16 cellular contexts compared by ENCODE assay signal in genomic region chr18:36300211-36300610, GRCh38. TPM values are rescaled to one million over a fixed set of nuclear protein-coding genes. Genes with fewer than 3 reads are reported as not detected.
DNase-seq lines count a peak whose midpoint lies in the region; ATAC-seq, FAIRE-seq and TF ChIP-seq lines count a peak whose summit lies in the region.
"Had no signal": no experiment of that assay in that cellular context is flagged by ENCODE, and none has a peak within 500 bp of the region (broad histone marks: within the 10 kb centered on the region; RNA-seq: fewer than 3 reads in every experiment).

No MANE protein-coding gene starts in this region.

- DNase-seq in heart left ventricle (no peak), left ventricle myocardium superior (no peak), PC-3 (no peak), kidney (no peak), neural progenitor cell (ENCODE audit: low spot score) (no peak), DMS153 treated with DMSO at 0.1 percent for 48 hours (lab: John Stamatoyannopoulos, UW; ENCODE audit: unreplicated experiment) (no peak), NCI-H1930 (lab: John Stamatoyannopoulos, UW) (no peak)
- DNase-seq: 8988T; AML-193; Caco-2; CD8-positive, alpha-beta memory T cell; DMS53; GF-D8 had no signal

- TF ChIP-seq CTCF in heart left ventricle (IDR thresholded peaks at IDR 0.05): no peak
- no peak for TF ChIP-seq CTCF in PC-3 (conservative IDR thresholded peaks at IDR 0.05; ENCODE audit: low read depth, low read length)
- no peak for TF ChIP-seq CTCF in kidney (IDR thresholded peaks at IDR 0.05; ENCODE audit: borderline replicate concordance, extremely low read depth, insufficient read depth)
- no peak for TF ChIP-seq CTCF in neural progenitor cell (IDR thresholded peaks at IDR 0.05)

- H3K27ac Mint-ChIP-seq in neural progenitor cell: no peak overlapping the region
- H3K27ac Mint-ChIP-seq: CD8-positive, alpha-beta memory T cell had no signal

- H3K79me2 ChIP-seq in PC-3 (ENCODE audit: low read length) (peaks cover 73% of the 10 kb centered on the region), neural progenitor cell (ENCODE audit: low read depth) (peaks cover 76% of the 10 kb centered on the region)

- POLR2A ChIA-PET in PC-3 (lab: Charles Lee; ENCODE audit: unreplicated experiment): no interaction called here

- peaks cover 4% of the 10 kb centered on the region for H3K27me3 Mint-ChIP-seq in neural progenitor cell (ENCODE audit: insufficient read depth, low read depth)

- no peak for TF ChIP-seq POLR2A in heart left ventricle (IDR thresholded peaks at IDR 0.05)

- peak overlapping the region in 8 of 12 donors; percentile 5 to 94 (median 89) for H3K27ac ChIP-seq in heart left ventricle
- no peak overlapping the region for H3K27ac ChIP-seq in PC-3 (ENCODE audit: low read length)
- peak overlapping the region; percentile 48 to 61 for H3K27ac ChIP-seq in kidney (ENCODE audit: low read depth in 2 of 2, low read length in 2 of 2)
- no peak overlapping the region for H3K27ac ChIP-seq in neural progenitor cell
- H3K27ac ChIP-seq: BLaER1 had no signal

- no TSS peak for BruUV-seq in PC-3 (replicated peaks; lab: Mats Ljungman, UMichigan)

- peaks cover 11% of the 10 kb centered on the region for H3K36me3 Mint-ChIP-seq in neural progenitor cell
- H3K36me3 Mint-ChIP-seq: CD8-positive, alpha-beta memory T cell had no signal

- no peak for ATAC-seq in heart left ventricle
- no peak for ATAC-seq in left ventricle myocardium superior
- ATAC-seq in PC-3: no peak

- peaks cover 2% of the 10 kb centered on the region for H3K9me3 Mint-ChIP-seq in neural progenitor cell
- H3K9me3 Mint-ChIP-seq: CD8-positive, alpha-beta memory T cell had no signal

- H3K9me3 ChIP-seq in heart left ventricle (no peaks in the 10 kb centered on the region), PC-3 (ENCODE audit: low read length) (no peaks in the 10 kb centered on the region), kidney (ENCODE audit: control insufficient read depth in 1 of 2, low read length in 2 of 2) (no peaks in the 10 kb centered on the region), neural progenitor cell (ENCODE audit: low read depth) (no peaks in the 10 kb centered on the region)
- H3K9me3 ChIP-seq: BLaER1, Caco-2, HAP-1 had no signal

- WGBS in heart left ventricle, 4 donors: 46 to 61% (median 55%) methylated on average over 6 of the region's 6 CpGs

- H3F3A ChIP-seq in PC-3 (ENCODE audit: low read length, unreplicated experiment) (no peaks in the 10 kb centered on the region), neural progenitor cell (ENCODE audit: low read depth) (peaks cover 4% of the 10 kb centered on the region)

- H3K4me3 ChIP-seq in heart left ventricle (peak overlapping the region in 9 of 12 donors; percentile 8 to 92 (median 75)), PC-3 (ENCODE audit: low read length) (peak overlapping the region; percentile 71; the same call in 1 of the 2 replicates), kidney (ENCODE audit: low read length in 2 of 2) (peak overlapping the region in 1 of 2 donors; percentile 65), neural progenitor cell (no peak overlapping the region)
- H3K4me3 ChIP-seq: BLaER1, HAP-1 had no signal

- H3K4me1 ChIP-seq in heart left ventricle: peaks cover 0 to 52% (median 18%) of the 10 kb centered on the region in 12 donors
- peaks cover 16% of the 10 kb centered on the region; the same call in 1 of the 2 replicates for H3K4me1 ChIP-seq in PC-3 (ENCODE audit: insufficient read depth, low read length)
- H3K4me1 ChIP-seq in kidney (ENCODE audit: control insufficient read depth in 1 of 2, insufficient read depth in 1 of 2, low read depth in 1 of 2, low read length in 2 of 2): peaks cover 18 to 23% of the 10 kb centered on the region in 2 donors
- H3K4me1 ChIP-seq in neural progenitor cell: peaks cover 38% of the 10 kb centered on the region
- H3K4me1 ChIP-seq: Caco-2 had no signal

- H3K9ac ChIP-seq in PC-3 (ENCODE audit: low read length) (no peak overlapping the region), kidney (ENCODE audit: low read length in 2 of 2) (peak overlapping the region in 1 of 2 donors; percentile 48), neural progenitor cell (no peak overlapping the region)
- H3K9ac ChIP-seq: BLaER1 had no signal

- H4K20me1 ChIP-seq in PC-3 (ENCODE audit: low read length) (0 out of 2 replicates have a peak, but pooled peaks cover 9% of the 10 kb centered on the region), neural progenitor cell (ENCODE audit: low read depth) (peaks cover 66% of the 10 kb centered on the region)
- H4K20me1 ChIP-seq: BLaER1 had no signal

- H3K4me3 Mint-ChIP-seq in neural progenitor cell: no peak overlapping the region

- H3K4me2 ChIP-seq in PC-3 (ENCODE audit: low read length) (peak overlapping the region; percentile 75), neural progenitor cell (peak overlapping the region; percentile 96)
- H3K4me2 ChIP-seq: BLaER1 had no signal

- peaks cover 28% of the 10 kb centered on the region for H3K4me1 Mint-ChIP-seq in neural progenitor cell

- H3K36me3 ChIP-seq in heart left ventricle (no peaks in the 10 kb centered on the region), PC-3 (ENCODE audit: low read depth, low read length) (no peaks in the 10 kb centered on the region), kidney (ENCODE audit: control insufficient read depth in 1 of 2, insufficient read depth in 2 of 2, low read length in 2 of 2) (no peaks in the 10 kb centered on the region), neural progenitor cell (no peaks in the 10 kb centered on the region)
- H3K36me3 ChIP-seq: BLaER1, HAP-1 had no signal

- H3K9me2 ChIP-seq in PC-3 (replicated peaks; ENCODE audit: low read length): no peaks in the 10 kb centered on the region

- CTCF ChIA-PET in PC-3 (lab: Charles Lee): no interaction called here

- H3K27me3 ChIP-seq in heart left ventricle: peaks cover 0 to 62% (median 9%) of the 10 kb centered on the region in 9 donors
- no peaks in the 10 kb centered on the region for H3K27me3 ChIP-seq in PC-3 (ENCODE audit: low read length)
- H3K27me3 ChIP-seq in neural progenitor cell: peaks cover 11% of the 10 kb centered on the region

- H2AFZ ChIP-seq in PC-3 (ENCODE audit: low read length) (no peak overlapping the region), neural progenitor cell (replicated peaks) (no peak overlapping the region)

- intact Hi-C loops in heart left ventricle (cut with DNase I): loop anchor here in 3 of 10 donors (5.0 to 10.0 kb wide), 3 partner anchors 55 to 172 kb away; no protein-coding TSS in a partner anchor
- intact Hi-C loops in left ventricle myocardium superior (cut with micrococcal nuclease): loop anchor here (10.0 kb wide), 1 partner anchor 265 kb away; no protein-coding TSS in a partner anchor
- intact Hi-C loops in PC-3 (cut with micrococcal nuclease): no loop called here
- intact Hi-C loops in kidney (cut with DNase I): no loop called here

- FAIRE-seq in kidney (lab: Jason Lieb, UNC): no peak
- FAIRE-seq: H1 had no signal

RNA-seq across cellular contexts. Expression of gene FHOD3, which starts 2.7 kb away (rescaled TPM):
- total RNA-seq in heart left ventricle (100 to 1,000 TPM; 118 to 532 (median 285) TPM), left ventricle myocardium superior (347 TPM), PC-3 (2014; rRNA removed) (18.1 and 32.2 TPM in 2 replicates), kidney (21.5 TPM), neural progenitor cell (ENCODE audit: low replicate concordance) (69.7 and 70.2 TPM in 2 replicates)
- polyA plus RNA-seq in heart left ventricle (100 to 1,000 TPM; 109 to 204 TPM), kidney (ENCODE audit: insufficient read depth, low read depth, low replicate concordance) (28.0 TPM)
- total RNA-seq: Caco-2; CD8-positive, alpha-beta memory T cell had no signal
- polyA plus RNA-seq: CD8-positive, alpha-beta memory T cell had no signal

Comparison
In these comparisons a context has a peak if more than half of its experiments do, and no peak if none do; other contexts are left out.
1. H3K27ac ChIP-seq: peak in heart left ventricle (8 of 12) and kidney (2 of 2); none in PC-3 (single experiment) and neural progenitor cell (single experiment).